1 cellular context compared by ENCODE assay signal in the genomic region with DNA sequence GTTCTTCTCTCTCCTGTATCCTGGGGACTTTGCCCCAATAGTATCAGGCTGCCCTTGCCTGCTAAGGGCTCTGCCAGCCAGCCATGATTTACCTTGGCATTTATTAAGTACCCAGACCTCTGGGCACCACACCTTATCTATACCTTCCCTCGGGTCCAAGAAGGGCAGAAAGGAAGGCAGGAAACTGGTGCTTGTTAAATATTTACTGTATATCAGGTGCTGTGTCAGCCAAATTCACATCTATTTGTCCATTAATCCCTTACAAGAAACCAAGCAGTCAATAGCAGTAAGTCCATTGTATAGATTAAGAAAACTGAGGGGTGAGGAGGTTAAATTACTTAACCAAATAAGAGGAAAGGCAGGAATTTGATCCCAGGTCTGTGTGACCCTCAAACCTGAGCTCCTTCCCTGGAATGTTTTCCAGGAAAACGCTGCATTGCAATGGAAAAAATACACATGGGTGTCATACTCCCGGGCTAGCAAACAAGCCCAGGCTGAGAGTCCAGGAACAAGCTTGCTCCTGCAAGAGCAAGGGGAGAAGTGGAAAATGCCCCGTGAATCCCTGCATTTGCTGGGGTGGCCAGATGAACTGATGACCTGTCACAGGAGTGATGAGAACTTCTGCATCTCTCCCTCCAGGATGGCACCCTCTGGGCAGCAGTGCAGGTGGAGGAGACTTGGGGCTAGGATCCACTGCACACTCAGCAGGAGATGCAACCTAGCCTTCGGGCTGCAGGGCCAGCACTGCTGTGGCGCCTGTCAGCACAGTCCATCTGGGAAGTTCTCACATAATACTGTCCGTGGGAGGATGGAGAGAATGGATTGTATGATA.
A peak's percentile ranks its signal among the peaks of the same experiment; 100 is the strongest.
TF ChIP-seq lines count a peak whose summit lies in the region.

No MANE protein-coding gene starts in this region.

TF ChIP-seq in HepG2, 621 proteins besides CTCF, POLR2A, EP300 and RAD21:
- TF ChIP-seq SATB2 (CRISPR knock-in tag; IDR thresholded peaks at IDR 0.05) (no peak), FIP1L1 (IDR thresholded peaks at IDR 0.05; ENCODE audit: borderline replicate concordance, insufficient read depth, low read depth, low read length) (no peak), SOX5 (CRISPR knock-in tag; IDR thresholded peaks at IDR 0.05; ENCODE audit: borderline replicate concordance) (no peak), MAFK (conservative IDR thresholded peaks at IDR 0.05 in 1 of 2, IDR thresholded peaks at IDR 0.05 in 1 of 2; ENCODE audit: low read length in 2 of 2) (peak; percentile 61 to 65), RARA (CRISPR knock-in tag; IDR thresholded peaks at IDR 0.05) (peak; percentile 38; the same call in 1 of the 2 replicates), NBN (conservative IDR thresholded peaks at IDR 0.05) (no peak), CHD4 (IDR thresholded peaks at IDR 0.05; ENCODE audit: borderline replicate concordance, low read length) (0 out of 2 replicates have a peak, but pooled peaks have one; percentile 43), HNF4A (CRISPR knock-in tag; IDR thresholded peaks at IDR 0.05) (peak; percentile 6; the same call in 1 of the 2 replicates), THAP11 (CRISPR knock-in tag; IDR thresholded peaks at IDR 0.05) (no peak), ZNF629 (CRISPR knock-in tag; conservative IDR thresholded peaks at IDR 0.05) (peak; percentile 85), NFKB2 (CRISPR knock-in tag; IDR thresholded peaks at IDR 0.05; ENCODE audit: borderline replicate concordance) (0 out of 2 replicates have a peak, but pooled peaks have one; percentile 22), HDAC1 (CRISPR knock-in tag; IDR thresholded peaks at IDR 0.05) (0 out of 2 replicates have a peak, but pooled peaks have one; percentile 22), KAT8 (CRISPR knock-in tag; IDR thresholded peaks at IDR 0.05) (no peak), MEIS1 (CRISPR knock-in tag; IDR thresholded peaks at IDR 0.05; ENCODE audit: borderline replicate concordance) (0 out of 2 replicates have a peak, but pooled peaks have one; percentile 32), GPN1 (CRISPR knock-in tag; IDR thresholded peaks at IDR 0.05; ENCODE audit: borderline replicate concordance) (no peak), ZNF292 (CRISPR knock-in tag; IDR thresholded peaks at IDR 0.05; ENCODE audit: borderline replicate concordance, low read depth) (0 out of 2 replicates have a peak, but pooled peaks have one; percentile 36), PRPF4 (IDR thresholded peaks at IDR 0.05; ENCODE audit: low read depth, low read length, poor library complexity, severe bottlenecking) (no peak), NR2F6 (IDR thresholded peaks at IDR 0.05) (0 out of 2 replicates have a peak, but pooled peaks have one; percentile 28), NR2F6 (CRISPR knock-in tag; IDR thresholded peaks at IDR 0.05) (no peak), ZMYM3 (CRISPR knock-in tag; IDR thresholded peaks at IDR 0.05) (peak; percentile 46; the same call in 1 of the 2 replicates), RCOR2 (CRISPR knock-in tag; IDR thresholded peaks at IDR 0.05) (peak; percentile 26; the same call in 1 of the 2 replicates), ZNF232 (CRISPR knock-in tag; IDR thresholded peaks at IDR 0.05; ENCODE audit: borderline replicate concordance) (no peak), TEAD3 (CRISPR knock-in tag; optimal IDR thresholded peaks at IDR 0.05; ENCODE audit: borderline replicate concordance) (peak; percentile 73), SAP130 (CRISPR knock-in tag; IDR thresholded peaks at IDR 0.05; ENCODE audit: low read depth) (0 out of 2 replicates have a peak, but pooled peaks have one; percentile 11), MAFF (IDR thresholded peaks at IDR 0.05; ENCODE audit: low read depth, low read length) (peak; percentile 54; the same call in 1 of the 2 replicates), ZNF3 (CRISPR knock-in tag; IDR thresholded peaks at IDR 0.05) (0 out of 2 replicates have a peak, but pooled peaks have one; percentile 42), BCL6 (CRISPR knock-in tag; IDR thresholded peaks at IDR 0.05) (peak; percentile 88)
- TF ChIP-seq, protein P1, sequence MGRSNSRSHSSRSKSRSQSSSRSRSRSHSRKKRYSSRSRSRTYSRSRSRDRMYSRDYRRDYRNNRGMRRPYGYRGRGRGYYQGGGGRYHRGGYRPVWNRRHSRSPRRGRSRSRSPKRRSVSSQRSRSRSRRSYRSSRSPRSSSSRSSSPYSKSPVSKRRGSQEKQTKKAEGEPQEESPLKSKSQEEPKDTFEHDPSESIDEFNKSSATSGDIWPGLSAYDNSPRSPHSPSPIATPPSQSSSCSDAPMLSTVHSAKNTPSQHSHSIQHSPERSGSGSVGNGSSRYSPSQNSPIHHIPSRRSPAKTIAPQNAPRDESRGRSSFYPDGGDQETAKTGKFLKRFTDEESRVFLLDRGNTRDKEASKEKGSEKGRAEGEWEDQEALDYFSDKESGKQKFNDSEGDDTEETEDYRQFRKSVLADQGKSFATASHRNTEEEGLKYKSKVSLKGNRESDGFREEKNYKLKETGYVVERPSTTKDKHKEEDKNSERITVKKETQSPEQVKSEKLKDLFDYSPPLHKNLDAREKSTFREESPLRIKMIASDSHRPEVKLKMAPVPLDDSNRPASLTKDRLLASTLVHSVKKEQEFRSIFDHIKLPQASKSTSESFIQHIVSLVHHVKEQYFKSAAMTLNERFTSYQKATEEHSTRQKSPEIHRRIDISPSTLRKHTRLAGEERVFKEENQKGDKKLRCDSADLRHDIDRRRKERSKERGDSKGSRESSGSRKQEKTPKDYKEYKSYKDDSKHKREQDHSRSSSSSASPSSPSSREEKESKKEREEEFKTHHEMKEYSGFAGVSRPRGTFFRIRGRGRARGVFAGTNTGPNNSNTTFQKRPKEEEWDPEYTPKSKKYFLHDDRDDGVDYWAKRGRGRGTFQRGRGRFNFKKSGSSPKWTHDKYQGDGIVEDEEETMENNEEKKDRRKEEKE (IDR thresholded peaks at IDR 0.05) = no peak
- TF ChIP-seq, protein P2, sequence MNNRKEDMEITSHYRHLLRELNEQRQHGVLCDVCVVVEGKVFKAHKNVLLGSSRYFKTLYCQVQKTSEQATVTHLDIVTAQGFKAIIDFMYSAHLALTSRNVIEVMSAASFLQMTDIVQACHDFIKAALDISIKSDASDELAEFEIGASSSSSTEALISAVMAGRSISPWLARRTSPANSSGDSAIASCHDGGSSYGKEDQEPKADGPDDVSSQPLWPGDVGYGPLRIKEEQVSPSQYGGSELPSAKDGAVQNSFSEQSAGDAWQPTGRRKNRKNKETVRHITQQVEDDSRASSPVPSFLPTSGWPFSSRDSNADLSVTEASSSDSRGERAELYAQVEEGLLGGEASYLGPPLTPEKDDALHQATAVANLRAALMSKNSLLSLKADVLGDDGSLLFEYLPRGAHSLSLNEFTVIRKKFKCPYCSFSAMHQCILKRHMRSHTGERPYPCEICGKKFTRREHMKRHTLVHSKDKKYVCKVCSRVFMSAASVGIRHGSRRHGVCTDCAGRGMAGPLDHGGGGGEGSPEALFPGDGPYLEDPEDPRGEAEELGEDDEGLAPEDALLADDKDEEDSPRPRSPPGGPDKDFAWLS (CRISPR knock-in tag; IDR thresholded peaks at IDR 0.05; ENCODE audit: borderline replicate concordance) = no peak
- TF ChIP-seq, protein P3, sequence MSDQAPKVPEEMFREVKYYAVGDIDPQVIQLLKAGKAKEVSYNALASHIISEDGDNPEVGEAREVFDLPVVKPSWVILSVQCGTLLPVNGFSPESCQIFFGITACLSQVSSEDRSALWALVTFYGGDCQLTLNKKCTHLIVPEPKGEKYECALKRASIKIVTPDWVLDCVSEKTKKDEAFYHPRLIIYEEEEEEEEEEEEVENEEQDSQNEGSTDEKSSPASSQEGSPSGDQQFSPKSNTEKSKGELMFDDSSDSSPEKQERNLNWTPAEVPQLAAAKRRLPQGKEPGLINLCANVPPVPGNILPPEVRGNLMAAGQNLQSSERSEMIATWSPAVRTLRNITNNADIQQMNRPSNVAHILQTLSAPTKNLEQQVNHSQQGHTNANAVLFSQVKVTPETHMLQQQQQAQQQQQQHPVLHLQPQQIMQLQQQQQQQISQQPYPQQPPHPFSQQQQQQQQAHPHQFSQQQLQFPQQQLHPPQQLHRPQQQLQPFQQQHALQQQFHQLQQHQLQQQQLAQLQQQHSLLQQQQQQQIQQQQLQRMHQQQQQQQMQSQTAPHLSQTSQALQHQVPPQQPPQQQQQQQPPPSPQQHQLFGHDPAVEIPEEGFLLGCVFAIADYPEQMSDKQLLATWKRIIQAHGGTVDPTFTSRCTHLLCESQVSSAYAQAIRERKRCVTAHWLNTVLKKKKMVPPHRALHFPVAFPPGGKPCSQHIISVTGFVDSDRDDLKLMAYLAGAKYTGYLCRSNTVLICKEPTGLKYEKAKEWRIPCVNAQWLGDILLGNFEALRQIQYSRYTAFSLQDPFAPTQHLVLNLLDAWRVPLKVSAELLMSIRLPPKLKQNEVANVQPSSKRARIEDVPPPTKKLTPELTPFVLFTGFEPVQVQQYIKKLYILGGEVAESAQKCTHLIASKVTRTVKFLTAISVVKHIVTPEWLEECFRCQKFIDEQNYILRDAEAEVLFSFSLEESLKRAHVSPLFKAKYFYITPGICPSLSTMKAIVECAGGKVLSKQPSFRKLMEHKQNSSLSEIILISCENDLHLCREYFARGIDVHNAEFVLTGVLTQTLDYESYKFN (CRISPR knock-in tag; conservative IDR thresholded peaks at IDR 0.05) = 0 out of 2 replicates have a peak, but pooled peaks have one; percentile 13
- TF ChIP-seq, protein P4, sequence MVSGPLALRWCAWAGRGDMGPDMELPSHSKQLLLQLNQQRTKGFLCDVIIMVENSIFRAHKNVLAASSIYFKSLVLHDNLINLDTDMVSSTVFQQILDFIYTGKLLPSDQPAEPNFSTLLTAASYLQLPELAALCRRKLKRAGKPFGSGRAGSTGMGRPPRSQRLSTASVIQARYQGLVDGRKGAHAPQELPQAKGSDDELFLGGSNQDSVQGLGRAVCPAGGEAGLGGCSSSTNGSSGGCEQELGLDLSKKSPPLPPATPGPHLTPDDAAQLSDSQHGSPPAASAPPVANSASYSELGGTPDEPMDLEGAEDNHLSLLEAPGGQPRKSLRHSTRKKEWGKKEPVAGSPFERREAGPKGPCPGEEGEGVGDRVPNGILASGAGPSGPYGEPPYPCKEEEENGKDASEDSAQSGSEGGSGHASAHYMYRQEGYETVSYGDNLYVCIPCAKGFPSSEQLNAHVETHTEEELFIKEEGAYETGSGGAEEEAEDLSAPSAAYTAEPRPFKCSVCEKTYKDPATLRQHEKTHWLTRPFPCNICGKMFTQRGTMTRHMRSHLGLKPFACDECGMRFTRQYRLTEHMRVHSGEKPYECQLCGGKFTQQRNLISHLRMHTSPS (CRISPR knock-in tag; IDR thresholded peaks at IDR 0.05; ENCODE audit: low read depth) = peak; percentile 41; the same call in 1 of the 2 replicates
- TF ChIP-seq, protein P5, sequence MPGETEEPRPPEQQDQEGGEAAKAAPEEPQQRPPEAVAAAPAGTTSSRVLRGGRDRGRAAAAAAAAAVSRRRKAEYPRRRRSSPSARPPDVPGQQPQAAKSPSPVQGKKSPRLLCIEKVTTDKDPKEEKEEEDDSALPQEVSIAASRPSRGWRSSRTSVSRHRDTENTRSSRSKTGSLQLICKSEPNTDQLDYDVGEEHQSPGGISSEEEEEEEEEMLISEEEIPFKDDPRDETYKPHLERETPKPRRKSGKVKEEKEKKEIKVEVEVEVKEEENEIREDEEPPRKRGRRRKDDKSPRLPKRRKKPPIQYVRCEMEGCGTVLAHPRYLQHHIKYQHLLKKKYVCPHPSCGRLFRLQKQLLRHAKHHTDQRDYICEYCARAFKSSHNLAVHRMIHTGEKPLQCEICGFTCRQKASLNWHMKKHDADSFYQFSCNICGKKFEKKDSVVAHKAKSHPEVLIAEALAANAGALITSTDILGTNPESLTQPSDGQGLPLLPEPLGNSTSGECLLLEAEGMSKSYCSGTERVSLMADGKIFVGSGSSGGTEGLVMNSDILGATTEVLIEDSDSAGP (CRISPR knock-in tag; IDR thresholded peaks at IDR 0.05; ENCODE audit: borderline replicate concordance) = 0 out of 2 replicates have a peak, but pooled peaks have one; percentile 14
- TF ChIP-seq, protein P6, sequence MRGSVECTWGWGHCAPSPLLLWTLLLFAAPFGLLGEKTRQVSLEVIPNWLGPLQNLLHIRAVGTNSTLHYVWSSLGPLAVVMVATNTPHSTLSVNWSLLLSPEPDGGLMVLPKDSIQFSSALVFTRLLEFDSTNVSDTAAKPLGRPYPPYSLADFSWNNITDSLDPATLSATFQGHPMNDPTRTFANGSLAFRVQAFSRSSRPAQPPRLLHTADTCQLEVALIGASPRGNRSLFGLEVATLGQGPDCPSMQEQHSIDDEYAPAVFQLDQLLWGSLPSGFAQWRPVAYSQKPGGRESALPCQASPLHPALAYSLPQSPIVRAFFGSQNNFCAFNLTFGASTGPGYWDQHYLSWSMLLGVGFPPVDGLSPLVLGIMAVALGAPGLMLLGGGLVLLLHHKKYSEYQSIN (CRISPR knock-in tag; IDR thresholded peaks at IDR 0.05; ENCODE audit: borderline replicate concordance) = no peak
TF ChIP-seq in HepG2: peak in this region for 20.
